In the genomic region with DNA sequence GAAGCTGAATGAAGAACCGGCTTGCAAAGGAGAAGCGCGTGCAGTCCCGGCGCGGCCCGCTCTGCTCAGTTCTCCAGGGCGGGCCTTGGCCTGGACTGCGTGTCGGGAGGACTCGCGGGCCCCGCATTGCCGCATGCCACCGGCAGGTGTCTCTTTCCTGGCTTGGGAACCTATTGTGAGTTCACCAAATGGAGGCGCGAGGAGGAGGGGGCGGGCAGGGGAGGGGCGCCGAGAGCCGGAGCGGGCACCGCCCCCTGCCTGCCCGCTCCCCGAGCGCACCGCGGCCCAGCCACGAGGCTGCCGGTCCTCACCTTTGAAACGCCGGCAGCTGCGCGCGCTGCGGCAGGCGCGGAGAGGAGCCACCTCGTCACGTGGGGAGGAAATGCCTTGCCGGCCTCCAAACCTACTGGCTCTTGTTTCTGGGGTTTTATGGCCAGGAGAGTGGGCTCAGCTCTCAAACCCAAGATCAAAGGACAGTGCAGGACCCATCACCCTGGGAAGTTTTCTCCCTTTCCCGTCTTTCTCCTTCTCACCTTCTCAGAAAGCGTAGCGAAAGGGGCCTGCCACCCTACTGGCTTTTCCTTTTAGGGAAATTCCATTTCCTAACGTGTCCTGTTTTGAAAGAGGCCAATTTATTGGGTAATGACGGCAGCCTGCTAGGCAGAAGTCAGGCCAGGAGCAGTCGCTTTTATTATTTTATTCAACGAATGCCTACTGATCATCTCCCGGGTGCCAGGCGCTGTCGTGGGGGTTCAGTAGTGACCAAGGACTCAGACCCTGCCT, we compare ENCODE assay signal across 8 cellular contexts. TPM values are rescaled to one million over a fixed set of nuclear protein-coding genes. Genes with fewer than 3 reads are reported as not detected.
DNase-seq lines count a peak whose midpoint lies in the region; ATAC-seq, FAIRE-seq and TF ChIP-seq lines count a peak whose summit lies in the region.

No MANE protein-coding gene starts in this region.

- CTCF ChIA-PET in mammary epithelial cell (lab: Charles Lee; ENCODE audit: low non-redundant PET): interaction anchor here (0.5 kb wide), 1 partner anchor 354 kb away, joined by 3 read pairs; no protein-coding TSS in a partner anchor

- no peak for FAIRE-seq in small intestine (lab: Jason Lieb, UNC)

- H3K9ac ChIP-seq in mammary epithelial cell (ENCODE audit: insufficient read depth, low read length): no peak overlapping the region

- H3K9me3 ChIP-seq in KOPT-K1 (ENCODE audit: insufficient read depth, low read length, poor library complexity, severe bottlenecking) (no peaks in the 10 kb centered on the region), mammary epithelial cell (replicated peaks; ENCODE audit: insufficient read depth, low read length) (no peaks in the 10 kb centered on the region), small intestine (ENCODE audit: control insufficient read depth, low read depth) (no peaks in the 10 kb centered on the region), SJCRH30 (replicated peaks) (no peaks in the 10 kb centered on the region)

- H3K4me3 ChIP-seq in WI38 (ENCODE audit: low read depth, low read length): no peak overlapping the region
- H3K4me3 ChIP-seq in mammary epithelial cell (replicated peaks in 1 of 3; ENCODE audit: insufficient read depth in 1 of 3, low read depth in 2 of 3, low read length in 3 of 3): peak overlapping the region in 1 of 3 experiments; percentile 24
- H3K4me3 ChIP-seq in small intestine (ENCODE audit: low read depth in 1 of 2, low read length in 2 of 2): no peak overlapping the region
- no peak overlapping the region for H3K4me3 ChIP-seq in SJCRH30

- intact Hi-C loops in mammary epithelial cell (cut with micrococcal nuclease): loop anchor here (1.0 to 5.0 kb wide), 6 partner anchors 22 to 395 kb away; a partner anchor contains a TSS

- in situ Hi-C loops in mammary epithelial cell (cut with MboI; ENCODE audit: low sequenced_read_pairs in 2 of 2): no loop called here

- ATAC-seq in GM21619 (IDR thresholded peaks at IDR 0.05; ENCODE audit: unreplicated experiment): peak; percentile 93

- H3K27me3 ChIP-seq in mammary epithelial cell (ENCODE audit: insufficient read depth, low read length): no peaks in the 10 kb centered on the region
- no peaks in the 10 kb centered on the region for H3K27me3 ChIP-seq in small intestine (ENCODE audit: control insufficient read depth in 2 of 2, insufficient read depth in 2 of 2, low read length in 2 of 2)
- peaks cover 4% of the 10 kb centered on the region; the same call in 1 of the 2 replicates for H3K27me3 ChIP-seq in SJCRH30

- H2AFZ ChIP-seq in mammary epithelial cell (ENCODE audit: low read depth, low read length): peak overlapping the region; percentile 87

- no peaks in the 10 kb centered on the region for H3K36me3 ChIP-seq in KOPT-K1 (ENCODE audit: insufficient read depth, low read length)
- H3K36me3 ChIP-seq in mammary epithelial cell (ENCODE audit: insufficient read depth, low read length): no peaks in the 10 kb centered on the region
- no peaks in the 10 kb centered on the region for H3K36me3 ChIP-seq in small intestine (ENCODE audit: control insufficient read depth in 2 of 2, insufficient read depth in 2 of 2, low read length in 2 of 2)
- no peaks in the 10 kb centered on the region for H3K36me3 ChIP-seq in SJCRH30

- 21% methylated on average over 12 of the region's 51 CpGs for WGBS in mammary epithelial cell (ENCODE audit: low coverage, missing lambda C conversion rate)
- WGBS in small intestine, 3 donors: 15 to 19% (median 18%) methylated on average over 44 to 51 of the region's 51 CpGs

- H4K20me1 ChIP-seq in mammary epithelial cell (ENCODE audit: insufficient read depth, low read length): no peaks in the 10 kb centered on the region

- dilution Hi-C loops in mammary epithelial cell (cut with HindIII; ENCODE audit: low sequenced_read_pairs): no loop called here

- peaks cover 17% of the 10 kb centered on the region for H3K4me1 ChIP-seq in mammary epithelial cell (ENCODE audit: insufficient read depth, low read length)
- H3K4me1 ChIP-seq in small intestine (ENCODE audit: control insufficient read depth in 2 of 2, insufficient read depth in 1 of 2, low read depth in 1 of 2, low read length in 1 of 2): no peaks in the 10 kb centered on the region
- no peaks in the 10 kb centered on the region for H3K4me1 ChIP-seq in SJCRH30

- peak overlapping the region; percentile 71 for H3K4me2 ChIP-seq in mammary epithelial cell (ENCODE audit: insufficient read depth, low read depth, low read length)

- TF ChIP-seq CTCF in WI38 (IDR thresholded peaks at IDR 0.05; ENCODE audit: low read depth, low read length): peak; percentile 44; the same call in 1 of the 2 replicates
- peak; percentile 36 to 75 for TF ChIP-seq CTCF in mammary epithelial cell (conservative IDR thresholded peaks at IDR 0.05 in 1 of 2, IDR thresholded peaks at IDR 0.05 in 1 of 2; ENCODE audit: extremely low read depth in 1 of 2, insufficient read depth in 1 of 2, low read depth in 1 of 2, low read length in 2 of 2)

- BruUV-seq in mammary epithelial cell (replicated peaks; lab: Mats Ljungman, UMichigan): no TSS peak

- DNase-seq in DMS53 treated with DMSO at 0.1 percent for 48 hours (lab: John Stamatoyannopoulos, UW; ENCODE audit: unreplicated experiment): peak; percentile 89
- peak; percentile 73 for DNase-seq in mammary epithelial cell
- DNase-seq in iPS-NIHi7 (ENCODE audit: extremely low spot score): peak; percentile 96
- peak; percentile 94 for DNase-seq in small intestine
- DNase-seq in SJCRH30: no peak

- H3K27ac ChIP-seq in KOPT-K1 (ENCODE audit: low read depth, low read length, poor library complexity, severe bottlenecking) (peak overlapping the region; percentile 83), mammary epithelial cell (ENCODE audit: insufficient read depth, low read depth, low read length) (peak overlapping the region; percentile 23), small intestine (ENCODE audit: low read depth in 1 of 2, low read length in 1 of 2) (peak overlapping the region; percentile 2 to 90), SJCRH30 (no peak overlapping the region)

- no peaks in the 10 kb centered on the region for H3K79me2 ChIP-seq in mammary epithelial cell (ENCODE audit: insufficient read depth, low read length)

RNA-seq across cellular contexts. Expression of a gene that starts 13.8 kb away (rescaled TPM):
- total RNA-seq in mammary epithelial cell: not detected
- polyA plus RNA-seq in mammary epithelial cell (not detected), small intestine (not detected)
- polyA minus RNA-seq in mammary epithelial cell: 0.67 TPM
- total RNA-seq in SJCRH30 (2014; rRNA removed; shearing (Covaris generic)): not detected in 2 replicates

RNA-seq across cellular contexts. Expression of a gene that starts 57.2 kb away (rescaled TPM):
- 100 to 1,000 TPM in 1 of 2 donors, 10 to 100 TPM in 1; 78.0 to 273 TPM for total RNA-seq in mammary epithelial cell
- polyA plus RNA-seq in mammary epithelial cell (192 TPM), small intestine (100 to 1,000 TPM; 244 to 598 (median 277) TPM)
- polyA minus RNA-seq in mammary epithelial cell: 58.7 TPM
- 1,487 and 1,662 TPM in 2 replicates for total RNA-seq in SJCRH30 (2014; rRNA removed; shearing (Covaris generic))

Comparison
In these comparisons a context has a peak if more than half of its experiments do, and no peak if none do; other contexts are left out.
1. DNase-seq: peak in DMS53 treated with DMSO at 0.1 percent for 48 hours (single experiment), mammary epithelial cell (single experiment), iPS-NIHi7 (single experiment) and small intestine (single experiment); none in SJCRH30 (0 of 2).